ENCODE assay signal across 16 cellular contexts in genomic region chr20:50784464-50784863, GRCh38.
"Had no signal": no experiment of that assay in that cellular context is flagged by ENCODE, and none has a peak within 500 bp of the region (broad histone marks: within the 10 kb centered on the region; RNA-seq: fewer than 3 reads in every experiment).

No MANE protein-coding gene starts in this region.

- H3K27ac ChIP-seq: esophagus squamous epithelium, gastroesophageal sphincter, right atrium auricular region, suprapubic skin, thyroid gland had no signal

- H3K9me3 ChIP-seq: esophagus squamous epithelium, gastroesophageal sphincter, right atrium auricular region, suprapubic skin, thyroid gland had no signal

- H3K36me3 ChIP-seq: esophagus squamous epithelium, gastroesophageal sphincter, right atrium auricular region, suprapubic skin, thyroid gland had no signal

- ATAC-seq: gastroesophageal sphincter; left lobe of liver; natural killer cell; stimulated activated effector memory CD8-positive, alpha-beta T cell treated with anti-CD3 and anti-CD28 coated beads, Interleukin-12 subunit alpha, Interleukin-12 subunit beta, amount 100 ng/mL, for 72 hours; stimulated activated naive CD8-positive, alpha-beta T cell treated with anti-CD3 and anti-CD28 coated beads, Interleukin-15, Interleukin-2, amounts not matched to agents 100 U/mL and 50 U/mL, for 24 hours had no signal

- DNase-seq: dermis blood vessel endothelial cell; esophagus squamous epithelium; glutamatergic neuron; islet precursor cell; natural killer cell; small intestine; stimulated activated CD4-positive, alpha-beta T cell treated with anti-CD3 and anti-CD28 coated beads, Interleukin-12 subunit alpha, Interleukin-12 subunit beta, amount 100 ng/mL, for 4 hours; stimulated activated CD4-positive, alpha-beta T cell treated with anti-CD3 and anti-CD28 coated beads, Interleukin-2, amount 100 ng/mL, for 48 hours; stimulated activated CD8-positive, alpha-beta memory T cell treated with anti-CD3 and anti-CD28 coated beads, Interleukin-4, amount 100 ng/mL, for 48 hours; stimulated activated naive CD8-positive, alpha-beta T cell treated with anti-CD3 and anti-CD28 coated beads, Interleukin-15, Interleukin-2, amounts not matched to agents 100 U/mL and 50 U/mL, for 24 hours; thyroid gland had no signal

- H3K4me3 ChIP-seq: esophagus squamous epithelium, gastroesophageal sphincter, right atrium auricular region, suprapubic skin, thyroid gland had no signal
